In genomic region chr16:53042235-53042645, GRCh38 we compare ENCODE assay signal across 14 cellular contexts. TPM values are rescaled to one million over a fixed set of nuclear protein-coding genes. Genes with fewer than 3 reads are reported as not detected.
A peak's percentile ranks its signal among the peaks of the same experiment; 100 is the strongest.
DNase-seq lines count a peak whose midpoint lies in the region; TF ChIP-seq lines count a peak whose summit lies in the region.
"Had no signal": no experiment of that assay in that cellular context is flagged by ENCODE, and none has a peak within 500 bp of the region (broad histone marks: within the 10 kb centered on the region; RNA-seq: fewer than 3 reads in every experiment).

No MANE protein-coding gene starts in this region.

- H3K9me3 ChIP-seq in HUES6 (ENCODE audit: control insufficient read depth, insufficient read depth, low read depth, low read length) (peaks cover 7% of the 10 kb centered on the region), iPS-20b (ENCODE audit: insufficient read depth, low read depth, low read length) (peaks cover 5% of the 10 kb centered on the region; the same call in 1 of the 2 replicates), smooth muscle cell (replicated peaks; ENCODE audit: low read depth) (no peaks in the 10 kb centered on the region)

- no peaks in the 10 kb centered on the region for H3K36me3 ChIP-seq in HUES6 (ENCODE audit: control insufficient read depth, insufficient read depth, low read length)
- H3K36me3 ChIP-seq in iPS-20b (ENCODE audit: insufficient read depth, low read depth, low read length) = no peaks in the 10 kb centered on the region
- H3K36me3 ChIP-seq in smooth muscle cell (ENCODE audit: low read depth) = no peaks in the 10 kb centered on the region

- no peak for TF ChIP-seq CTCF in smooth muscle cell (IDR thresholded peaks at IDR 0.05; ENCODE audit: borderline replicate concordance, insufficient read depth, poor library complexity, severe bottlenecking)

- H3K9me3 Mint-ChIP-seq in dendritic cell treated with granulocyte-macrophage colony-stimulating factor and Interleukin-4, amounts not matched to agents 40 ng/mL and 50 ng/mL, for 4 days = peaks cover 9% of the 10 kb centered on the region
- H3K9me3 Mint-ChIP-seq: natural killer cell treated with Interleukin-12 subunit alpha and Interleukin-12 subunit beta and Interleukin-15 and Interleukin-18, amount 100 ng/mL, for 72 hours; T-helper 1 cell treated with Interleukin-12 subunit alpha and Interleukin-12 subunit beta and Interleukin-4 antibody, amounts not matched to agents 30 μg/mL and 1 μg/mL, for 36 hours had no signal

- no peak for DNase-seq in smooth muscle cell (lab: John Stamatoyannopoulos, UW; ENCODE audit: unreplicated experiment)
- no peak for DNase-seq in DMS53 (lab: John Stamatoyannopoulos, UW)
- DNase-seq in head of caudate nucleus = no peak
- no peak for DNase-seq in A172 (ENCODE audit: low spot score)
- no peak for DNase-seq in NCI-H187 treated with DMSO at 0.1 percent for 48 hours (lab: John Stamatoyannopoulos, UW)
- DNase-seq: activated CD4-positive, alpha-beta T cell treated with anti-CD3 and anti-CD28 coated beads, Interleukin-2, amount 50 U/mL, for 48 hours; activated effector memory CD4-positive, alpha-beta T cell treated with anti-CD3 and anti-CD28 coated beads, Interleukin-2, amount 50 U/mL, for 16 hours; erythroblast; NCI-H1417 treated with DMSO at 0.1 percent for 48 hours had no signal

- H3K27ac ChIP-seq in HUES6 (ENCODE audit: low read depth, low read length) (peak overlapping the region; percentile 76; the same call in 1 of the 2 replicates), iPS-20b (ENCODE audit: low read length) (peak overlapping the region; percentile 93), smooth muscle cell (ENCODE audit: low read depth) (no peak overlapping the region)

- 57% methylated on average over 1 of the region's 4 CpGs for WGBS in smooth muscle cell (ENCODE audit: low lambda C conversion rate)

- peaks cover 44% of the 10 kb centered on the region for H3K4me1 Mint-ChIP-seq in dendritic cell treated with granulocyte-macrophage colony-stimulating factor and Interleukin-4, amounts not matched to agents 40 ng/mL and 50 ng/mL, for 4 days (ENCODE audit: low read depth)

- H3K4me3 Mint-ChIP-seq in dendritic cell treated with granulocyte-macrophage colony-stimulating factor and Interleukin-4, amounts not matched to agents 40 ng/mL and 50 ng/mL, for 4 days = peak overlapping the region; percentile 54
- H3K4me3 Mint-ChIP-seq: natural killer cell treated with Interleukin-12 subunit alpha and Interleukin-12 subunit beta and Interleukin-15 and Interleukin-18, amount 100 ng/mL, for 72 hours; T-helper 1 cell treated with Interleukin-12 subunit alpha and Interleukin-12 subunit beta and Interleukin-4 antibody, amounts not matched to agents 30 μg/mL and 1 μg/mL, for 36 hours had no signal

- H3K9ac ChIP-seq in HUES6 (ENCODE audit: low read length) (peak overlapping the region; percentile 71), iPS-20b (ENCODE audit: low read depth, low read length) (peak overlapping the region; percentile 84), smooth muscle cell (ENCODE audit: low read depth) (no peak overlapping the region)

- no peaks in the 10 kb centered on the region for H4K20me1 ChIP-seq in smooth muscle cell (ENCODE audit: low read depth)

- intact Hi-C loops in dendritic cell treated with granulocyte-macrophage colony-stimulating factor and Interleukin-4, amounts not matched to agents 40 ng/mL and 50 ng/mL, for 4 days (cut with micrococcal nuclease) = no loop called here
- intact Hi-C loops in head of caudate nucleus (cut with DNase I) = no loop called here

- peaks cover 11% of the 10 kb centered on the region for H3F3A ChIP-seq in smooth muscle cell (ENCODE audit: low read depth)

- H3K36me3 Mint-ChIP-seq in dendritic cell treated with granulocyte-macrophage colony-stimulating factor and Interleukin-4, amounts not matched to agents 40 ng/mL and 50 ng/mL, for 4 days (ENCODE audit: low read depth) = no peaks in the 10 kb centered on the region
- H3K36me3 Mint-ChIP-seq: natural killer cell treated with Interleukin-12 subunit alpha and Interleukin-12 subunit beta and Interleukin-15 and Interleukin-18, amount 100 ng/mL, for 72 hours had no signal

- H3K4me1 ChIP-seq in HUES6 (ENCODE audit: control insufficient read depth, insufficient read depth, low read length) (peaks cover 52% of the 10 kb centered on the region), iPS-20b (ENCODE audit: insufficient read depth, low read length) (peaks cover 35% of the 10 kb centered on the region), smooth muscle cell (ENCODE audit: low read depth) (peaks cover 31% of the 10 kb centered on the region)

- H3K27me3 ChIP-seq in HUES6 (ENCODE audit: control insufficient read depth, insufficient read depth, low read length) = no peaks in the 10 kb centered on the region
- H3K27me3 ChIP-seq in iPS-20b (ENCODE audit: insufficient read depth, low read length) = no peaks in the 10 kb centered on the region
- no peaks in the 10 kb centered on the region for H3K27me3 ChIP-seq in smooth muscle cell (ENCODE audit: low read depth)

- peak overlapping the region; percentile 91 for H3K27ac Mint-ChIP-seq in dendritic cell treated with granulocyte-macrophage colony-stimulating factor and Interleukin-4, amounts not matched to agents 40 ng/mL and 50 ng/mL, for 4 days
- H3K27ac Mint-ChIP-seq: natural killer cell treated with Interleukin-12 subunit alpha and Interleukin-12 subunit beta and Interleukin-15 and Interleukin-18, amount 100 ng/mL, for 72 hours; T-helper 1 cell treated with Interleukin-12 subunit alpha and Interleukin-12 subunit beta and Interleukin-4 antibody, amounts not matched to agents 30 μg/mL and 1 μg/mL, for 36 hours had no signal

- H3K4me3 ChIP-seq in HUES6 (ENCODE audit: low read depth, low read length) (peak overlapping the region; percentile 58), iPS-20b (ENCODE audit: low read length) (peak overlapping the region; percentile 85), smooth muscle cell (no peak overlapping the region)

- H3K27me3 Mint-ChIP-seq in dendritic cell treated with granulocyte-macrophage colony-stimulating factor and Interleukin-4, amounts not matched to agents 40 ng/mL and 50 ng/mL, for 4 days = peaks cover 8% of the 10 kb centered on the region

- H3K79me2 ChIP-seq in smooth muscle cell (ENCODE audit: low read depth) = no peaks in the 10 kb centered on the region

- H3K4me2 ChIP-seq in smooth muscle cell = peak overlapping the region; percentile 54

- peak overlapping the region; percentile 83 for H2AFZ ChIP-seq in smooth muscle cell (ENCODE audit: low read depth)

RNA-seq across cellular contexts. Expression of gene CHD9NB, which starts 10.5 kb away (rescaled TPM):
- not detected in 2 replicates for total RNA-seq in smooth muscle cell
- polyA plus RNA-seq in smooth muscle cell = not detected in 2 replicates
- 1.0 and 1.6 TPM in 2 replicates for total RNA-seq in A172 (2014; rRNA removed; shearing (Covaris generic))

RNA-seq across cellular contexts. Expression of gene CHD9, which starts 12.6 kb away (rescaled TPM):
- 101 and 117 TPM in 2 replicates for total RNA-seq in smooth muscle cell
- polyA plus RNA-seq in smooth muscle cell = 43.7 and 50.6 TPM in 2 replicates
- 28.8 and 35.5 TPM in 2 replicates for total RNA-seq in A172 (2014; rRNA removed; shearing (Covaris generic))
